23 cellular contexts compared by ENCODE assay signal in genomic region chr11:79030448-79030847, GRCh38.
"Had no signal": no experiment of that assay in that cellular context is flagged by ENCODE, and none has a peak within 500 bp of the region (broad histone marks: within the 10 kb centered on the region; RNA-seq: fewer than 3 reads in every experiment).

No MANE protein-coding gene starts in this region.

- H3K27ac Mint-ChIP-seq: activated CD4-positive, alpha-beta T cell treated with anti-CD3 and anti-CD28 coated beads, Interleukin-2, amount 10 ng/mL, durations not matched to agents 7 days and 5 days; activated CD8-positive, alpha-beta memory T cell treated with anti-CD3 and anti-CD28 coated beads, Interleukin-2, amount 10 ng/mL, durations not matched to agents 7 days and 5 days; activated CD8-positive, alpha-beta T cell treated with anti-CD3 and anti-CD28 coated beads for 36 hours; activated naive CD4-positive, alpha-beta T cell treated with anti-CD3 and anti-CD28 coated beads, Interleukin-2, amount 10 ng/mL, durations not matched to agents 7 days and 5 days; dendritic cell treated with granulocyte-macrophage colony-stimulating factor and Interleukin-4, amounts not matched to agents 40 ng/mL and 50 ng/mL, for 4 days; memory B cell had no signal

- H3K27me3 ChIP-seq: vagina had no signal

- H3K4me1 Mint-ChIP-seq: neural crest cell had no signal

- H3K36me3 Mint-ChIP-seq: activated CD8-positive, alpha-beta memory T cell treated with anti-CD3 and anti-CD28 coated beads, Interleukin-2, amount 10 ng/mL, durations not matched to agents 7 days and 5 days; activated naive CD4-positive, alpha-beta T cell treated with anti-CD3 and anti-CD28 coated beads, Interleukin-2, amount 10 ng/mL, durations not matched to agents 7 days and 5 days; memory B cell had no signal

- H3K36me3 ChIP-seq: transverse colon, vagina had no signal

- H3K27ac ChIP-seq: transverse colon, vagina, VCaP had no signal

- H3K4me1 ChIP-seq: transverse colon had no signal

- DNase-seq: activated CD4-positive, alpha-beta T cell treated with anti-CD3 and anti-CD28 coated beads, Interleukin-2, amount 10 ng/mL, durations not matched to agents 7 days and 5 days; activated CD4-positive, CD25-positive, alpha-beta regulatory T cell treated with anti-CD3 and anti-CD28 coated beads, Interleukin-2, amount 50 U/mL, for 72 hours; activated CD8-positive, alpha-beta memory T cell treated with anti-CD3 and anti-CD28 coated beads, Interleukin-2, amount 10 ng/mL, durations not matched to agents 7 days and 5 days; activated CD8-positive, alpha-beta T cell treated with anti-CD3 and anti-CD28 coated beads for 36 hours; activated effector memory CD4-positive, alpha-beta T cell treated with anti-CD3 and anti-CD28 coated beads, Interleukin-2, amount 50 U/mL, for 16 hours; activated naive CD4-positive, alpha-beta T cell treated with anti-CD3 and anti-CD28 coated beads, Interleukin-2, amount 10 ng/mL, durations not matched to agents 7 days and 5 days; activated T-cell treated with anti-CD3 and anti-CD28 coated beads for 4 hours; amygdala; effector CD4-positive, alpha-beta T cell; erythroblast; foreskin fibroblast; glutamatergic neuron; hippocampal formation; kidney glomerular epithelial cell; mucosa of descending colon; occipital lobe; stimulated activated CD4-positive, alpha-beta T cell treated with anti-CD3 and anti-CD28 coated beads, Interleukin-1b, Interleukin-23, amount 100 ng/mL, for 48 hours; transverse colon had no signal

- H3K9me3 ChIP-seq: mucosa of descending colon, transverse colon, vagina had no signal

- H3K9me3 Mint-ChIP-seq: activated CD4-positive, alpha-beta T cell treated with anti-CD3 and anti-CD28 coated beads, Interleukin-2, amount 10 ng/mL, durations not matched to agents 7 days and 5 days; activated CD8-positive, alpha-beta T cell treated with anti-CD3 and anti-CD28 coated beads for 36 hours; activated naive CD4-positive, alpha-beta T cell treated with anti-CD3 and anti-CD28 coated beads, Interleukin-2, amount 10 ng/mL, durations not matched to agents 7 days and 5 days; dendritic cell treated with granulocyte-macrophage colony-stimulating factor and Interleukin-4, amounts not matched to agents 40 ng/mL and 50 ng/mL, for 4 days; memory B cell; neural crest cell had no signal

- H3K4me3 ChIP-seq: mucosa of descending colon, transverse colon, vagina had no signal

- ATAC-seq: activated CD8-positive, alpha-beta memory T cell treated with anti-CD3 and anti-CD28 coated beads, Interleukin-2, amount 10 ng/mL, durations not matched to agents 7 days and 5 days; activated CD8-positive, alpha-beta T cell treated with anti-CD3 and anti-CD28 coated beads for 36 hours; mucosa of descending colon had no signal

- H3K4me3 Mint-ChIP-seq: activated CD4-positive, alpha-beta T cell treated with anti-CD3 and anti-CD28 coated beads, Interleukin-2, amount 10 ng/mL, durations not matched to agents 7 days and 5 days; activated CD8-positive, alpha-beta memory T cell treated with anti-CD3 and anti-CD28 coated beads, Interleukin-2, amount 10 ng/mL, durations not matched to agents 7 days and 5 days; activated CD8-positive, alpha-beta T cell treated with anti-CD3 and anti-CD28 coated beads for 36 hours; activated naive CD4-positive, alpha-beta T cell treated with anti-CD3 and anti-CD28 coated beads, Interleukin-2, amount 10 ng/mL, durations not matched to agents 7 days and 5 days; dendritic cell treated with granulocyte-macrophage colony-stimulating factor and Interleukin-4, amounts not matched to agents 40 ng/mL and 50 ng/mL, for 4 days; memory B cell; neural crest cell had no signal
